In the genomic region with DNA sequence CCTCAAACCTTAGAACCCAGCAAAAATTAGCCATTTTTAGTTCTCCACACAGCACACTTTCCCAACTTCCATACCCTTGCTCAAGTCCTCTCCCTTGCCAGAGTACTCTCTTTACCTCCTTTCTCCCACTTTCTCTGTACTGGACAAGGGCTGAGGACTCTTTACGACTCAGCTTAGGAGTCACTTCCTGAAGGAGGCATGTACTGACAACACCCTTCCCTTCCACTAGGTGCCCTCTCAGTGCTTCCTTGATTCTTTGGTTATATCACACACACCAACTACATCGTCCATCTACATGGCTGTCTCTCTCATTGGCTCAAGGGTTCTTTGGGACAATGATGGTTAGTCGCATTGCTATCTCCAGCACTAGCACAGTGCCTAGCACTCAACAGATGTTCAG, we compare ENCODE assay signal across 9 cellular contexts. TPM values are rescaled to one million over a fixed set of nuclear protein-coding genes. Genes with fewer than 3 reads are reported as not detected.
DNase-seq lines count a peak whose midpoint lies in the region; ATAC-seq, FAIRE-seq and TF ChIP-seq lines count a peak whose summit lies in the region.
"Had no signal": no experiment of that assay in that cellular context is flagged by ENCODE, and none has a peak within 500 bp of the region (broad histone marks: within the 10 kb centered on the region; RNA-seq: fewer than 3 reads in every experiment).

No MANE protein-coding gene starts in this region.

- no peak for TF ChIP-seq EP300 in A549 (IDR thresholded peaks at IDR 0.05)

- peak in 1 of 2 experiments; percentile 48; a peak in 2 of 5 replicates for TF ChIP-seq RAD21 in A549 (conservative IDR thresholded peaks at IDR 0.05 in 1 of 2, IDR thresholded peaks at IDR 0.05 in 1 of 2)

- CTCF ChIA-PET in A549 (lab: Yijun Ruan, JAX) (interaction anchor here (0.6 to 1.5 kb wide), 5 partner anchors 19 to 199 kb away, joined by 3 to 6 read pairs (median 3); no protein-coding TSS in a partner anchor), T-cell (lab: Charles Lee) (interaction anchor here (0.8 to 2.5 kb wide), 3 partner anchors 183 to 241 kb away, joined by 3 to 13 read pairs (median 5); no protein-coding TSS in a partner anchor)

- 22% methylated on average over 3 of the region's 3 CpGs for WGBS in A549 (ENCODE audit: missing lambda C conversion rate)

- H3K4me3 Mint-ChIP-seq in T-cell: no peak overlapping the region

- 0 out of 6 replicates have a peak overlapping the region, but pooled peaks of 1 of the 2 experiments have one; percentile 3 for H3K27ac ChIP-seq in A549

- H3K4me1 Mint-ChIP-seq in T-cell: peaks cover 0 to 9% (median 0%) of the 10 kb centered on the region in 3 donors

- no peaks in the 10 kb centered on the region for H3K9me3 ChIP-seq in A549

- TF ChIP-seq CTCF in A549 (IDR thresholded peaks at IDR 0.05) (no peak; the same call in 2 of the 3 replicates), GM12874 (IDR thresholded peaks at IDR 0.05; ENCODE audit: insufficient read depth, low read depth, low read length) (peak; percentile 40)

- H3K9me3 Mint-ChIP-seq in T-cell: no peaks in the 10 kb centered on the region

- no peak overlapping the region for H3K27ac Mint-ChIP-seq in T-cell

- ATAC-seq in A549 (peak; percentile 84 to 99; a peak in 5 of 6 replicates), HG03354 (IDR thresholded peaks at IDR 0.05; ENCODE audit: poor library complexity, severe bottlenecking, unreplicated experiment) (peak; percentile 79), T-cell (replicated peaks in 1 of 4) (peak in 3 of 4 experiments; percentile 26 to 89 (median 54))

- peaks cover 28 to 36% of the 10 kb centered on the region in 2 donors for H3K27me3 Mint-ChIP-seq in T-cell

- POLR2A ChIA-PET in A549 (lab: Yijun Ruan, JAX): no interaction called here
- POLR2A ChIA-PET in T-cell (lab: Charles Lee): no interaction called here

- H3K36me3 Mint-ChIP-seq in T-cell: no peaks in the 10 kb centered on the region

- H3K4me2 ChIP-seq in A549: no peak overlapping the region

- H3K4me3 ChIP-seq in A549: no peak overlapping the region

- no peak for TF ChIP-seq POLR2A in A549 (IDR thresholded peaks at IDR 0.05; ENCODE audit: low read length)

- no peaks in the 10 kb centered on the region for H3K4me1 ChIP-seq in A549

- DNase-seq in A549 (ENCODE audit: low read depth in 1 of 2, low spot score in 1 of 2) (peak in 1 of 2 experiments; percentile 60), T-cell (no peak), iPS-NIHi11 (ENCODE audit: low spot score) (peak; percentile 18), NCI-H2171 treated with DMSO at 0.1 percent for 48 hours (lab: John Stamatoyannopoulos, UW) (no peak), dedifferentiated amniotic fluid mesenchymal stem cell (ENCODE audit: extremely low spot score) (no peak)
- no peak for DNase-seq in stimulated activated CD4-positive, alpha-beta T cell treated with anti-CD3 and anti-CD28 coated beads, Interleukin-15, amount 100 ng/mL, for 24 hours

- FAIRE-seq in A549 (lab: Jason Lieb, UNC): peak; percentile 56
- FAIRE-seq: endometrium had no signal

TF ChIP-seq in A549, 52 proteins besides CTCF, POLR2A, EP300 and RAD21:
- TF ChIP-seq, protein P1, sequence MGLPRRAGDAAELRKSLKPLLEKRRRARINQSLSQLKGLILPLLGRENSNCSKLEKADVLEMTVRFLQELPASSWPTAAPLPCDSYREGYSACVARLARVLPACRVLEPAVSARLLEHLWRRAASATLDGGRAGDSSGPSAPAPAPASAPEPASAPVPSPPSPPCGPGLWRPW (IDR thresholded peaks at IDR 0.05): no peak
- TF ChIP-seq FOSB (CRISPR knock-in tag; IDR thresholded peaks at IDR 0.05) (no peak), EHF (CRISPR knock-in tag; IDR thresholded peaks at IDR 0.05) (no peak), ESRRA (IDR thresholded peaks at IDR 0.05; ENCODE audit: borderline replicate concordance, low read length) (no peak), RARB (CRISPR knock-in tag; IDR thresholded peaks at IDR 0.05) (no peak), RCOR1 (IDR thresholded peaks at IDR 0.05; ENCODE audit: low read depth, low read length) (no peak), RFX5 (IDR thresholded peaks at IDR 0.05) (no peak)
- TF ChIP-seq, protein P2, sequence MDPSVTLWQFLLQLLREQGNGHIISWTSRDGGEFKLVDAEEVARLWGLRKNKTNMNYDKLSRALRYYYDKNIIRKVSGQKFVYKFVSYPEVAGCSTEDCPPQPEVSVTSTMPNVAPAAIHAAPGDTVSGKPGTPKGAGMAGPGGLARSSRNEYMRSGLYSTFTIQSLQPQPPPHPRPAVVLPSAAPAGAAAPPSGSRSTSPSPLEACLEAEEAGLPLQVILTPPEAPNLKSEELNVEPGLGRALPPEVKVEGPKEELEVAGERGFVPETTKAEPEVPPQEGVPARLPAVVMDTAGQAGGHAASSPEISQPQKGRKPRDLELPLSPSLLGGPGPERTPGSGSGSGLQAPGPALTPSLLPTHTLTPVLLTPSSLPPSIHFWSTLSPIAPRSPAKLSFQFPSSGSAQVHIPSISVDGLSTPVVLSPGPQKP (IDR thresholded peaks at IDR 0.05; ENCODE audit: low read depth, low read length): no peak

RNA-seq across cellular contexts. Expression of a gene that starts 5.2 kb away (rescaled TPM):
- polyA plus RNA-seq in A549 (2011; rRNA removed) (not detected in 2 replicates), A549 (2017; fragmentation: RNase III; extraction: RNeasy Plus Mini Kit Qiagen cat#74134 plus additional on column Dnase treatment) (not detected in 3 replicates)
- not detected in 2 replicates for polyA plus RNA-seq in A549 (2012; cell fraction: cytosol; rRNA removed)
- not detected in 2 replicates for polyA plus RNA-seq in A549 (2012; cell fraction: nucleus; rRNA removed)
- polyA minus RNA-seq in A549 (2011; rRNA and poly(A)+ RNA removed): not detected in 2 replicates
- not detected for total RNA-seq in T-cell

RNA-seq across cellular contexts. Expression of a gene that starts 18.6 kb away (rescaled TPM):
- 132 and 134 TPM in 2 replicates for polyA plus RNA-seq in A549 (2011; rRNA removed)
- 112 and 145 TPM in 2 replicates for polyA plus RNA-seq in A549 (2012; cell fraction: cytosol; rRNA removed)
- 49.4 and 73.1 TPM in 2 replicates for polyA plus RNA-seq in A549 (2012; cell fraction: nucleus; rRNA removed)
- polyA plus RNA-seq in A549 (2017; fragmentation: RNase III; extraction: RNeasy Plus Mini Kit Qiagen cat#74134 plus additional on column Dnase treatment): 227 to 287 TPM (median 267 TPM) in 3 replicates
- polyA minus RNA-seq in A549 (2011; rRNA and poly(A)+ RNA removed): 38.3 and 46.0 TPM in 2 replicates
- 10 to 100 TPM; 14.4 to 28.8 (median 25.1) TPM for total RNA-seq in T-cell
